In the genomic region with DNA sequence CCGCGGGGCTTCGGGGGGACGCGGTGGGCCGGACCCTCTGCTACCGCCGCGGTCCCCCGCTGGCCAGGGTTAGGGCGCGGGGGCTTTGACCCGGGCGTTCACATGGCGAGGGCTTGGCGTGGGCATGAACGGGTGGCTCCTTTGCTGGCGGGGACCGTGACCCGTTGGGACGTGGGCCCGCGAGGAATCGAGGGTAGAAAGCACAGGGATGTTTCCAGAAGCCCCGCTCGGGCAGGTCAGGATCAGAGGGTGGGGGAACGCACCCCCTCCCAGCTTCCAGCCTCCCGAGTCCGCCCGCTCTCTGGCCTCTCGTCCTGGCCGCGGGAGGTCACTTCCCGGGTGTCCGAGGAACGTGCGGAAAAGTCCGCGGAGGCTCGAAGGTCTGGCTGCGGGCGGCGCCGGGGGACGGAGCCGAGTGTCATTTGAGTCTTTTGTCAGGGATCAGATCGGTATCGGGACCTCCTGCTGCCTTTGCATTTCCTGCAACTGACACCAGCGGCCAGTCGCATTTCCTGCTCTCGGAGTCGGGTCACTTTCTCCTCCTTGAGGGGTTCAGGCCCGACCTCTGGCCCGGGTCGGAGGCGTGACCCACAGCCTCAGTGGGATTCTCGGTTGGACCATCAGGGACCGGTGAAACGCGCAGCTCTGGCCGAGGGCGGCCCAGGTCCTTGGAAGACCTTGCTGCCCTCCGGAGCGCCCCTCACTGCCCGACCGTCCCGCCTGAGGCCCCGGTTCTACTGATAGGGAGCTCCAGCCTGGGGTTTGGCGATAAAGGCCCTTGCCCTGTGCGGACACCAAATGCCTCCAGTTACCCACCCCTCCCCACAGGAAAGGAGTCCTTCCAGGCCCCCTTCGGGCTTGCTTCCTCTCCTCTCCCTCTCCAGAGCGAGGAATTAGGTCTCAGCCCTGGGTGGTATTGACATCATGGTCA, we compare ENCODE assay signal across 9 cellular contexts. TPM values are rescaled to one million over a fixed set of nuclear protein-coding genes. Genes with fewer than 3 reads are reported as not detected.
DNase-seq lines count a peak whose midpoint lies in the region; ATAC-seq, FAIRE-seq and TF ChIP-seq lines count a peak whose summit lies in the region.
"Had no signal": no experiment of that assay in that cellular context is flagged by ENCODE, and none has a peak within 500 bp of the region (broad histone marks: within the 10 kb centered on the region; RNA-seq: fewer than 3 reads in every experiment).

No MANE protein-coding gene starts in this region.

- no peak overlapping the region for H3K27ac Mint-ChIP-seq in activated CD8-positive, alpha-beta T cell treated with anti-CD3 and anti-CD28 coated beads for 36 hours
- no peak overlapping the region for H3K27ac Mint-ChIP-seq in stimulated activated memory B cell treated with anti-CD40 and anti-IgM and Interleukin-4, amounts not matched to agents 10 μg/mL and 1 μg/mL and 100 μg/mL, for 72 hours

- H3K9ac ChIP-seq in iPS-15b (ENCODE audit: low read depth, low read length) = peak overlapping the region; percentile 54

- H3K36me3 Mint-ChIP-seq in activated CD8-positive, alpha-beta T cell treated with anti-CD3 and anti-CD28 coated beads for 36 hours (ENCODE audit: low read depth) = no peaks in the 10 kb centered on the region
- H3K36me3 Mint-ChIP-seq in stimulated activated memory B cell treated with anti-CD40 and anti-IgM and Interleukin-4, amounts not matched to agents 10 μg/mL and 1 μg/mL and 100 μg/mL, for 72 hours = no peaks in the 10 kb centered on the region

- H3K4me1 Mint-ChIP-seq in activated CD8-positive, alpha-beta T cell treated with anti-CD3 and anti-CD28 coated beads for 36 hours (ENCODE audit: low read depth) = peaks cover 15% of the 10 kb centered on the region
- H3K4me1 Mint-ChIP-seq in stimulated activated memory B cell treated with anti-CD40 and anti-IgM and Interleukin-4, amounts not matched to agents 10 μg/mL and 1 μg/mL and 100 μg/mL, for 72 hours = peaks cover 58% of the 10 kb centered on the region

- H3K4me3 Mint-ChIP-seq in activated CD8-positive, alpha-beta T cell treated with anti-CD3 and anti-CD28 coated beads for 36 hours = peak overlapping the region; percentile 62
- H3K4me3 Mint-ChIP-seq in stimulated activated memory B cell treated with anti-CD40 and anti-IgM and Interleukin-4, amounts not matched to agents 10 μg/mL and 1 μg/mL and 100 μg/mL, for 72 hours = peak overlapping the region; percentile 73

- POLR2A ChIA-PET in activated CD8-positive, alpha-beta T cell treated with anti-CD3 and anti-CD28 coated beads for 36 hours (lab: Charles Lee) = no interaction called here

- peak overlapping the region; percentile 60 for H3K4me3 ChIP-seq in iPS-15b (ENCODE audit: low read depth, low read length)

- intact Hi-C loops in activated CD8-positive, alpha-beta T cell treated with anti-CD3 and anti-CD28 coated beads for 36 hours (cut with micrococcal nuclease) = no loop called here

- DNase-seq in NCI-H748 (lab: John Stamatoyannopoulos, UW; ENCODE audit: unreplicated experiment) (peak; percentile 38), NCI-H748 treated with DMSO at 0.1 percent for 48 hours (lab: John Stamatoyannopoulos, UW) (no peak), HTR-8/SVneo (ENCODE audit: insufficient read length, low spot score) (no peak)
- DNase-seq in activated CD8-positive, alpha-beta T cell treated with anti-CD3 and anti-CD28 coated beads for 36 hours = peak; percentile 47

- peaks cover 82% of the 10 kb centered on the region for H3K27me3 ChIP-seq in iPS-15b (ENCODE audit: control insufficient read depth, insufficient read depth, low read length)

- FAIRE-seq in HTR-8/SVneo (lab: Jason Lieb, UNC) = no peak

- H3K4me1 ChIP-seq in iPS-15b (ENCODE audit: control insufficient read depth, insufficient read depth, low read length) = peaks cover 14% of the 10 kb centered on the region

- H3K9me3 Mint-ChIP-seq in activated CD8-positive, alpha-beta T cell treated with anti-CD3 and anti-CD28 coated beads for 36 hours = no peaks in the 10 kb centered on the region
- H3K9me3 Mint-ChIP-seq in stimulated activated memory B cell treated with anti-CD40 and anti-IgM and Interleukin-4, amounts not matched to agents 10 μg/mL and 1 μg/mL and 100 μg/mL, for 72 hours = no peaks in the 10 kb centered on the region

- TF ChIP-seq CTCF in activated CD8-positive, alpha-beta T cell treated with anti-CD3 and anti-CD28 coated beads for 36 hours (IDR thresholded peaks at IDR 0.05) = no peak

- CTCF ChIA-PET in activated CD8-positive, alpha-beta T cell treated with anti-CD3 and anti-CD28 coated beads for 36 hours (lab: Charles Lee) = no interaction called here

- H3K36me3 ChIP-seq in iPS-15b (ENCODE audit: control insufficient read depth, insufficient read depth, low read length) = no peaks in the 10 kb centered on the region

- H3K9me3 ChIP-seq in iPS-15b (ENCODE audit: control insufficient read depth, insufficient read depth, low read length) = no peaks in the 10 kb centered on the region

- peaks cover 75% of the 10 kb centered on the region for H3K27me3 Mint-ChIP-seq in activated CD8-positive, alpha-beta T cell treated with anti-CD3 and anti-CD28 coated beads for 36 hours
- peaks cover 85% of the 10 kb centered on the region for H3K27me3 Mint-ChIP-seq in stimulated activated memory B cell treated with anti-CD40 and anti-IgM and Interleukin-4, amounts not matched to agents 10 μg/mL and 1 μg/mL and 100 μg/mL, for 72 hours

- ATAC-seq in activated CD8-positive, alpha-beta T cell treated with anti-CD3 and anti-CD28 coated beads for 36 hours = peak; percentile 17
- ATAC-seq in stimulated activated memory B cell treated with anti-CD40 and anti-IgM and Interleukin-4, amounts not matched to agents 10 μg/mL and 1 μg/mL and 100 μg/mL, for 72 hours = no peak
- ATAC-seq in GM19395 (IDR thresholded peaks at IDR 0.05; ENCODE audit: unreplicated experiment) (no peak), HG03039 (IDR thresholded peaks at IDR 0.05; ENCODE audit: unreplicated experiment) (no peak)

RNA-seq across cellular contexts. Expression of gene WNT3, which starts 0.7 kb away (rescaled TPM):
- under 1 TPM in 1 of 2 experiments, not detected in 1; 0.09 TPM for total RNA-seq in activated CD8-positive, alpha-beta T cell treated with anti-CD3 and anti-CD28 coated beads for 36 hours

RNA-seq across cellular contexts. Expression of gene WNT9B, which starts 32.2 kb away (rescaled TPM):
- total RNA-seq in activated CD8-positive, alpha-beta T cell treated with anti-CD3 and anti-CD28 coated beads for 36 hours = not detected
- total RNA-seq: HT1080 had no signal

Comparison
In these comparisons a context has a peak if more than half of its experiments do, and no peak if none do; other contexts are left out.
1. DNase-seq: peak in NCI-H748 (single experiment) and activated CD8-positive, alpha-beta T cell treated with anti-CD3 and anti-CD28 coated beads for 36 hours (single experiment); none in NCI-H748 treated with DMSO at 0.1 percent for 48 hours (single experiment) and HTR-8/SVneo (single experiment).